ENCODE assay signal across 1 cellular context in the genomic region with DNA sequence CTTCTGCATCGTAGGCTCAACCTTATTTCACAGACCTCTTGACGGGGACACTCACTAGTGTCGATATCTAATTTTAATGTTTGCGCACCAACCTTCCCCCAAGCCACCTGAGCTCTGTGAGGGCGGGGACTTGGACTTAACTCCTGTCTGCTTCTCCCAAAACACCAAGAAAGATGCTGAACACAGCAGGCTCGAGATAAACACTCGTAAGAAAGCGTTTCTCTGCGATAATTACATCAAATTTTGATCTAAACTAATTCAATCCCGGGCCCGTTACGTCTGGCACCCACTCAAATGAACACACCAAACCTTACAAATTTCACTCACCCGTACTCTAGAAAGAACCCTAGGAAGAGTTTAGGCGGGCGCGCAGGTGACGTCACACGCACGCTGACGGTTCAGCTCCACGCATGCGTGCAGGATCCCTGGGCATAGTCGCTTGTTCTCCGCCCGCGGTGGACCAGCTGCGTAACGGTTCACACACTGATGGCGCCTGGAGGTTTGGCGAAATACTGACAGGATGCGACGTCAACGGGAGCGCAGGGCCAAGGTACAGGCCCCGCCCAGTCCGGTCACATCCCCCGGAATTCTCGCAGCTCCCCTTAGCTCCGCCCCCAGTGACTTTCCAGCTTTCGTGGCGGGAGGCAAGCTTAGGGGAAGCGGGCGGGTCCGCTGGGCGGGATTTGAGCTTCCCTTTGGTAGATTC.
TF ChIP-seq lines count a peak whose summit lies in the region.

Gene POT1 (minus strand): TSS at position 359 of the 706 bp plus-strand sequence. CDS start 32,652 bp downstream, outside the sequence.

TF ChIP-seq in HEK293, 187 proteins besides CTCF, POLR2A, EP300 and RAD21 (continued from another document and continues in another):
- TF ChIP-seq ZBTB6 (tag by site-specific recombination; IDR thresholded peaks at IDR 0.05) (no peak), ZNF501 (tag by site-specific recombination; IDR thresholded peaks at IDR 0.05) (no peak; the same call in 1 of the 2 replicates), EGR2 (tag by site-specific recombination; IDR thresholded peaks at IDR 0.05; ENCODE audit: low read depth) (peak; percentile 17), ZNF184 (tag by site-specific recombination; IDR thresholded peaks at IDR 0.05) (no peak), ZNF768 (tag by site-specific recombination; IDR thresholded peaks at IDR 0.05) (no peak), ZNF776 (tag by site-specific recombination; IDR thresholded peaks at IDR 0.05; ENCODE audit: borderline replicate concordance) (no peak), ZNF664 (tag by site-specific recombination; IDR thresholded peaks at IDR 0.05) (no peak), KLF8 (tag by site-specific recombination; IDR thresholded peaks at IDR 0.05) (peak; percentile 19; the same call in 1 of the 2 replicates), ZIC2 (tag by site-specific recombination; IDR thresholded peaks at IDR 0.05) (peak; percentile 35), YY2 (tag by site-specific recombination; IDR thresholded peaks at IDR 0.05) (no peak), ZNF274 (IDR thresholded peaks at IDR 0.05; ENCODE audit: low read length) (no peak), ZNF274 (tag by site-specific recombination; IDR thresholded peaks at IDR 0.05; ENCODE audit: borderline replicate concordance) (no peak), ZBTB17 (tag by site-specific recombination; IDR thresholded peaks at IDR 0.05) (peak; percentile 52), ZNF580 (tag by site-specific recombination; IDR thresholded peaks at IDR 0.05) (no peak), GLI4 (tag by site-specific recombination; IDR thresholded peaks at IDR 0.05) (no peak), TRIM28 (IDR thresholded peaks at IDR 0.05; ENCODE audit: borderline replicate concordance, low read length) (peak; percentile 61; the same call in 1 of the 2 replicates), ZNF366 (tag by site-specific recombination; conservative IDR thresholded peaks at IDR 0.05) (peak; percentile 30), TCF7L2 (IDR thresholded peaks at IDR 0.05; ENCODE audit: borderline replicate concordance, low read depth, low read length) (no peak), ZNF837 (tag by site-specific recombination; IDR thresholded peaks at IDR 0.05) (no peak), ZNF560 (tag by site-specific recombination; IDR thresholded peaks at IDR 0.05; ENCODE audit: borderline replicate concordance) (no peak), ZNF341 (tag by site-specific recombination; IDR thresholded peaks at IDR 0.05; ENCODE audit: low read depth) (0 out of 2 replicates have a peak, but pooled peaks have one; percentile 41), ZNF473 (tag by site-specific recombination; IDR thresholded peaks at IDR 0.05) (no peak), ZNF223 (tag by site-specific recombination; IDR thresholded peaks at IDR 0.05) (no peak), ZNF596 (tag by site-specific recombination; IDR thresholded peaks at IDR 0.05) (no peak), ZNF433 (tag by site-specific recombination; IDR thresholded peaks at IDR 0.05; ENCODE audit: low read depth) (no peak), ZNF114 (tag by site-specific recombination; IDR thresholded peaks at IDR 0.05) (no peak), ZNF658 (tag by site-specific recombination; IDR thresholded peaks at IDR 0.05) (no peak), ZNF600 (tag by site-specific recombination; IDR thresholded peaks at IDR 0.05) (peak; percentile 63), SP3 (tag by site-specific recombination; IDR thresholded peaks at IDR 0.05) (peak; percentile 84), ZNF624 (tag by site-specific recombination; IDR thresholded peaks at IDR 0.05) (no peak), ZNF747 (tag by site-specific recombination; IDR thresholded peaks at IDR 0.05) (no peak), ZNF561 (tag by site-specific recombination; IDR thresholded peaks at IDR 0.05; ENCODE audit: borderline replicate concordance) (0 out of 2 replicates have a peak, but pooled peaks have one; percentile 36), ZNF121 (tag by site-specific recombination; IDR thresholded peaks at IDR 0.05) (no peak), KLF16 (tag by site-specific recombination; IDR thresholded peaks at IDR 0.05) (no peak), ZNF155 (tag by site-specific recombination; IDR thresholded peaks at IDR 0.05) (no peak), ELK4 (IDR thresholded peaks at IDR 0.05; ENCODE audit: borderline replicate concordance, low read depth, low read length) (no peak), ZNF555 (tag by site-specific recombination; conservative IDR thresholded peaks at IDR 0.05) (no peak), ZNF426 (tag by site-specific recombination; IDR thresholded peaks at IDR 0.05) (no peak), SP7 (tag by site-specific recombination; IDR thresholded peaks at IDR 0.05) (peak; percentile 65), PRDM1 (tag by site-specific recombination; IDR thresholded peaks at IDR 0.05) (peak; percentile 34; the same call in 1 of the 2 replicates), ZNF610 (tag by site-specific recombination; IDR thresholded peaks at IDR 0.05; ENCODE audit: borderline replicate concordance) (no peak), OVOL3 (tag by site-specific recombination; IDR thresholded peaks at IDR 0.05) (peak; percentile 93), ZNF529 (tag by site-specific recombination; IDR thresholded peaks at IDR 0.05; ENCODE audit: insufficient replicate concordance) (no peak), AEBP2 (tag by site-specific recombination; IDR thresholded peaks at IDR 0.05; ENCODE audit: borderline replicate concordance) (no peak), HOXA7 (CRISPR knock-in tag; IDR thresholded peaks at IDR 0.05; ENCODE audit: borderline replicate concordance) (no peak), ZBTB48 (tag by site-specific recombination; IDR thresholded peaks at IDR 0.05) (peak; percentile 84), ZNF394 (tag by site-specific recombination; IDR thresholded peaks at IDR 0.05; ENCODE audit: borderline replicate concordance) (no peak; the same call in 1 of the 2 replicates), ZNF157 (tag by site-specific recombination; IDR thresholded peaks at IDR 0.05) (no peak), BCL11B (tag by site-specific recombination; IDR thresholded peaks at IDR 0.05; ENCODE audit: low read depth) (no peak), KLF7 (tag by site-specific recombination; IDR thresholded peaks at IDR 0.05; ENCODE audit: borderline replicate concordance) (peak; percentile 59; the same call in 1 of the 2 replicates), ZNF530 (tag by site-specific recombination; IDR thresholded peaks at IDR 0.05; ENCODE audit: low read depth) (no peak), ZNF292 (tag by site-specific recombination; IDR thresholded peaks at IDR 0.05; ENCODE audit: borderline replicate concordance, low read depth) (no peak), ZNF785 (tag by site-specific recombination; IDR thresholded peaks at IDR 0.05) (no peak)
- TF ChIP-seq, protein P1, sequence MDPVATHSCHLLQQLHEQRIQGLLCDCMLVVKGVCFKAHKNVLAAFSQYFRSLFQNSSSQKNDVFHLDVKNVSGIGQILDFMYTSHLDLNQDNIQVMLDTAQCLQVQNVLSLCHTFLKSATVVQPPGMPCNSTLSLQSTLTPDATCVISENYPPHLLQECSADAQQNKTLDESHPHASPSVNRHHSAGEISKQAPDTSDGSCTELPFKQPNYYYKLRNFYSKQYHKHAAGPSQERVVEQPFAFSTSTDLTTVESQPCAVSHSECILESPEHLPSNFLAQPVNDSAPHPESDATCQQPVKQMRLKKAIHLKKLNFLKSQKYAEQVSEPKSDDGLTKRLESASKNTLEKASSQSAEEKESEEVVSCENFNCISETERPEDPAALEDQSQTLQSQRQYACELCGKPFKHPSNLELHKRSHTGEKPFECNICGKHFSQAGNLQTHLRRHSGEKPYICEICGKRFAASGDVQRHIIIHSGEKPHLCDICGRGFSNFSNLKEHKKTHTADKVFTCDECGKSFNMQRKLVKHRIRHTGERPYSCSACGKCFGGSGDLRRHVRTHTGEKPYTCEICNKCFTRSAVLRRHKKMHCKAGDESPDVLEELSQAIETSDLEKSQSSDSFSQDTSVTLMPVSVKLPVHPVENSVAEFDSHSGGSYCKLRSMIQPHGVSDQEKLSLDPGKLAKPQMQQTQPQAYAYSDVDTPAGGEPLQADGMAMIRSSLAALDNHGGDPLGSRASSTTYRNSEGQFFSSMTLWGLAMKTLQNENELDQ (tag by site-specific recombination; IDR thresholded peaks at IDR 0.05; ENCODE audit: low read depth) = no peak
- TF ChIP-seq, protein P2, sequence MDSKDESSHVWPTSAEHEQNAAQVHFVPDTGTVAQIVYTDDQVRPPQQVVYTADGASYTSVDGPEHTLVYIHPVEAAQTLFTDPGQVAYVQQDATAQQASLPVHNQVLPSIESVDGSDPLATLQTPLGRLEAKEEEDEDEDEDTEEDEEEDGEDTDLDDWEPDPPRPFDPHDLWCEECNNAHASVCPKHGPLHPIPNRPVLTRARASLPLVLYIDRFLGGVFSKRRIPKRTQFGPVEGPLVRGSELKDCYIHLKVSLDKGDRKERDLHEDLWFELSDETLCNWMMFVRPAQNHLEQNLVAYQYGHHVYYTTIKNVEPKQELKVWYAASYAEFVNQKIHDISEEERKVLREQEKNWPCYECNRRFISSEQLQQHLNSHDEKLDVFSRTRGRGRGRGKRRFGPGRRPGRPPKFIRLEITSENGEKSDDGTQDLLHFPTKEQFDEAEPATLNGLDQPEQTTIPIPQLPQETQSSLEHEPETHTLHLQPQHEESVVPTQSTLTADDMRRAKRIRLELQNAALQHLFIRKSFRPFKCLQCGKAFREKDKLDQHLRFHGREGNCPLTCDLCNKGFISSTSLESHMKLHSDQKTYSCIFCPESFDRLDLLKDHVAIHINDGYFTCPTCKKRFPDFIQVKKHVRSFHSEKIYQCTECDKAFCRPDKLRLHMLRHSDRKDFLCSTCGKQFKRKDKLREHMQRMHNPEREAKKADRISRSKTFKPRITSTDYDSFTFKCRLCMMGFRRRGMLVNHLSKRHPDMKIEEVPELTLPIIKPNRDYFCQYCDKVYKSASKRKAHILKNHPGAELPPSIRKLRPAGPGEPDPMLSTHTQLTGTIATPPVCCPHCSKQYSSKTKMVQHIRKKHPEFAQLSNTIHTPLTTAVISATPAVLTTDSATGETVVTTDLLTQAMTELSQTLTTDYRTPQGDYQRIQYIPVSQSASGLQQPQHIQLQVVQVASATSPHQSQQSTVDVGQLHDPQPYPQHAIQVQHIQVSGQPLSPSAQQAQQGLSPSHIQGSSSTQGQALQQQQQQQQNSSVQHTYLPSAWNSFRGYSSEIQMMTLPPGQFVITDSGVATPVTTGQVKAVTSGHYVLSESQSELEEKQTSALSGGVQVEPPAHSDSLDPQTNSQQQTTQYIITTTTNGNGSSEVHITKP (tag by site-specific recombination; IDR thresholded peaks at IDR 0.05) = peak; percentile 32; the same call in 1 of the 2 replicates
- TF ChIP-seq, protein P3, sequence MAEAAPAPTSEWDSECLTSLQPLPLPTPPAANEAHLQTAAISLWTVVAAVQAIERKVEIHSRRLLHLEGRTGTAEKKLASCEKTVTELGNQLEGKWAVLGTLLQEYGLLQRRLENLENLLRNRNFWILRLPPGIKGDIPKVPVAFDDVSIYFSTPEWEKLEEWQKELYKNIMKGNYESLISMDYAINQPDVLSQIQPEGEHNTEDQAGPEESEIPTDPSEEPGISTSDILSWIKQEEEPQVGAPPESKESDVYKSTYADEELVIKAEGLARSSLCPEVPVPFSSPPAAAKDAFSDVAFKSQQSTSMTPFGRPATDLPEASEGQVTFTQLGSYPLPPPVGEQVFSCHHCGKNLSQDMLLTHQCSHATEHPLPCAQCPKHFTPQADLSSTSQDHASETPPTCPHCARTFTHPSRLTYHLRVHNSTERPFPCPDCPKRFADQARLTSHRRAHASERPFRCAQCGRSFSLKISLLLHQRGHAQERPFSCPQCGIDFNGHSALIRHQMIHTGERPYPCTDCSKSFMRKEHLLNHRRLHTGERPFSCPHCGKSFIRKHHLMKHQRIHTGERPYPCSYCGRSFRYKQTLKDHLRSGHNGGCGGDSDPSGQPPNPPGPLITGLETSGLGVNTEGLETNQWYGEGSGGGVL (tag by site-specific recombination; IDR thresholded peaks at IDR 0.05) = no peak
- TF ChIP-seq, protein P4, sequence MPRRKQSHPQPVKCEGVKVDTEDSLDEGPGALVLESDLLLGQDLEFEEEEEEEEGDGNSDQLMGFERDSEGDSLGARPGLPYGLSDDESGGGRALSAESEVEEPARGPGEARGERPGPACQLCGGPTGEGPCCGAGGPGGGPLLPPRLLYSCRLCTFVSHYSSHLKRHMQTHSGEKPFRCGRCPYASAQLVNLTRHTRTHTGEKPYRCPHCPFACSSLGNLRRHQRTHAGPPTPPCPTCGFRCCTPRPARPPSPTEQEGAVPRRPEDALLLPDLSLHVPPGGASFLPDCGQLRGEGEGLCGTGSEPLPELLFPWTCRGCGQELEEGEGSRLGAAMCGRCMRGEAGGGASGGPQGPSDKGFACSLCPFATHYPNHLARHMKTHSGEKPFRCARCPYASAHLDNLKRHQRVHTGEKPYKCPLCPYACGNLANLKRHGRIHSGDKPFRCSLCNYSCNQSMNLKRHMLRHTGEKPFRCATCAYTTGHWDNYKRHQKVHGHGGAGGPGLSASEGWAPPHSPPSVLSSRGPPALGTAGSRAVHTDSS (tag by site-specific recombination; IDR thresholded peaks at IDR 0.05) = no peak
